Comparison of ENCODE assay signal across 30 cellular contexts in genomic region chr10:52469970-52470705, GRCh38.
"Had no signal": no experiment of that assay in that cellular context is flagged by ENCODE, and none has a peak within 500 bp of the region (broad histone marks: within the 10 kb centered on the region; RNA-seq: fewer than 3 reads in every experiment).

No MANE protein-coding gene starts in this region.

- DNase-seq: activated B cell treated with CpG ODN at 0.5 μM for 24 hours; activated CD4-positive, alpha-beta T cell treated with anti-CD3 and anti-CD28 coated beads for 1 hour; activated CD4-positive, alpha-beta T cell treated with anti-CD3 and anti-CD28 coated beads, Interleukin-2, amount 10 ng/mL, durations not matched to agents 24 days and 14 days; activated CD4-positive, alpha-beta T cell treated with anti-CD3 and anti-CD28 coated beads, Interleukin-2, amount 50 U/mL, for 48 hours; activated CD8-positive, alpha-beta memory T cell treated with anti-CD3 and anti-CD28 coated beads, Interleukin-2, amount 10 ng/mL, durations not matched to agents 7 days and 5 days; activated gamma-delta T cell; activated naive CD4-positive, alpha-beta T cell treated with anti-CD3 and anti-CD28 coated beads for 36 hours; activated T-cell treated with anti-CD3 and anti-CD28 coated beads, Interleukin-2, amount 50 U/mL, for 48 hours; amygdala; caudate nucleus; Kasumi-1; KBM-7; NCI-H1048; NCI-H146; NCI-H187 treated with DMSO at 0.1 percent for 48 hours; NCI-H2081 treated with DMSO at 0.1 percent for 48 hours; NCI-H2171 treated with DMSO at 0.1 percent for 48 hours; NCI-H226; NCI-H526 treated with DMSO at 0.1 percent for 48 hours; NCI-H82; Peyer's patch; SHP77; SW 1271 had no signal

- H3K4me1 Mint-ChIP-seq: activated CD4-positive, alpha-beta T cell treated with anti-CD3 and anti-CD28 coated beads, Interleukin-2, amount 10 ng/mL, durations not matched to agents 24 days and 14 days; activated CD8-positive, alpha-beta memory T cell treated with anti-CD3 and anti-CD28 coated beads, Interleukin-2, amount 10 ng/mL, durations not matched to agents 7 days and 5 days; activated T-helper 17 cell treated with anti-CD3 and anti-CD28 coated beads, Interleukin-2, amount 50 U/mL, for 72 hours had no signal

- H3K4me3 Mint-ChIP-seq: activated B cell treated with CpG ODN at 0.5 μM for 24 hours; activated CD4-positive, alpha-beta T cell treated with anti-CD3 and anti-CD28 coated beads, Interleukin-2, amount 10 ng/mL, durations not matched to agents 24 days and 14 days; activated CD8-positive, alpha-beta memory T cell treated with anti-CD3 and anti-CD28 coated beads, Interleukin-2, amount 10 ng/mL, durations not matched to agents 7 days and 5 days; activated naive CD4-positive, alpha-beta T cell treated with anti-CD3 and anti-CD28 coated beads for 36 hours; activated naive CD8-positive, alpha-beta T cell; activated T-helper 17 cell treated with anti-CD3 and anti-CD28 coated beads, Interleukin-2, amount 50 U/mL, for 72 hours; brain had no signal

- H3K27ac Mint-ChIP-seq: activated B cell treated with CpG ODN at 0.5 μM for 24 hours; activated CD4-positive, alpha-beta T cell treated with anti-CD3 and anti-CD28 coated beads, Interleukin-2, amount 10 ng/mL, durations not matched to agents 24 days and 14 days; activated CD8-positive, alpha-beta memory T cell treated with anti-CD3 and anti-CD28 coated beads, Interleukin-2, amount 10 ng/mL, durations not matched to agents 7 days and 5 days; activated naive CD4-positive, alpha-beta T cell treated with anti-CD3 and anti-CD28 coated beads for 36 hours; activated naive CD8-positive, alpha-beta T cell; activated T-helper 17 cell treated with anti-CD3 and anti-CD28 coated beads, Interleukin-2, amount 50 U/mL, for 72 hours; brain had no signal

- H3K4me1 ChIP-seq: Peyer's patch had no signal

- H3K9me3 ChIP-seq: Peyer's patch, SJSA1 had no signal

- H3K36me3 ChIP-seq: Peyer's patch, SJSA1 had no signal

- H3K27me3 ChIP-seq: Peyer's patch, SJSA1 had no signal

- H3K9me3 Mint-ChIP-seq: activated B cell treated with CpG ODN at 0.5 μM for 24 hours; activated CD4-positive, alpha-beta T cell treated with anti-CD3 and anti-CD28 coated beads, Interleukin-2, amount 10 ng/mL, durations not matched to agents 24 days and 14 days; activated naive CD4-positive, alpha-beta T cell treated with anti-CD3 and anti-CD28 coated beads for 36 hours; brain had no signal

- H3K27ac ChIP-seq: Peyer's patch, RWPE1, SJSA1 had no signal

- H3K27me3 Mint-ChIP-seq: activated B cell treated with CpG ODN at 0.5 μM for 24 hours; activated CD4-positive, alpha-beta T cell treated with anti-CD3 and anti-CD28 coated beads, Interleukin-2, amount 10 ng/mL, durations not matched to agents 24 days and 14 days; activated CD8-positive, alpha-beta memory T cell treated with anti-CD3 and anti-CD28 coated beads, Interleukin-2, amount 10 ng/mL, durations not matched to agents 7 days and 5 days; activated naive CD8-positive, alpha-beta T cell; activated T-helper 17 cell treated with anti-CD3 and anti-CD28 coated beads, Interleukin-2, amount 50 U/mL, for 72 hours; brain had no signal

- ATAC-seq: activated CD8-positive, alpha-beta memory T cell treated with anti-CD3 and anti-CD28 coated beads, Interleukin-2, amount 10 ng/mL, durations not matched to agents 7 days and 5 days; activated T-helper 17 cell treated with anti-CD3 and anti-CD28 coated beads, Interleukin-2, amount 50 U/mL, for 72 hours; SK-N-SH treated with all-trans-retinoic acid at 6 μM for 48 hours had no signal

- H3K36me3 Mint-ChIP-seq: activated CD8-positive, alpha-beta memory T cell treated with anti-CD3 and anti-CD28 coated beads, Interleukin-2, amount 10 ng/mL, durations not matched to agents 7 days and 5 days; activated naive CD8-positive, alpha-beta T cell; brain had no signal

- H3K4me3 ChIP-seq: Peyer's patch, SJSA1 had no signal

- FAIRE-seq: astrocyte had no signal
